In genomic region chr4:112518675-112519074, GRCh38 we compare ENCODE assay signal across 29 cellular contexts. TPM values are rescaled to one million over a fixed set of nuclear protein-coding genes. Genes with fewer than 3 reads are reported as not detected.
"Had no signal": no experiment of that assay in that cellular context is flagged by ENCODE, and none has a peak within 500 bp of the region (broad histone marks: within the 10 kb centered on the region; RNA-seq: fewer than 3 reads in every experiment).

No MANE protein-coding gene starts in this region.

- H3K4me3 Mint-ChIP-seq: activated CD8-positive, alpha-beta T cell treated with anti-CD3 and anti-CD28 coated beads for 36 hours had no signal

- H3K36me3 ChIP-seq: breast epithelium, Peyer's patch, WERI-Rb-1 had no signal

- H3K36me3 Mint-ChIP-seq: T-cell had no signal

- H3K27ac ChIP-seq: breast epithelium, Peyer's patch, SK-N-MC, WERI-Rb-1 had no signal

- DNase-seq: activated CD4-positive, alpha-beta T cell treated with anti-CD3 and anti-CD28 coated beads for 4 hours; activated CD8-positive, alpha-beta memory T cell treated with anti-CD3 and anti-CD28 coated beads, Interleukin-2, amount 50 U/mL, for 4 hours; activated CD8-positive, alpha-beta T cell treated with anti-CD3 and anti-CD28 coated beads for 36 hours; activated effector memory CD4-positive, alpha-beta T cell treated with Interleukin-2 at 50 U/mL for 16 hours; activated naive CD4-positive, alpha-beta T cell; activated T-cell treated with anti-CD3 and anti-CD28 coated beads, Interleukin-2, amount 50 U/mL, for 24 hours; aorta; caudate nucleus; NCI-H1092; NCI-H1417; NCI-H1930; NCI-H2171; NCI-H2227 treated with DMSO at 0.1 percent for 48 hours; NCI-H526; NCI-H82; NK-92 treated with Interleukin-12 subunit alpha and Interleukin-12 subunit beta, amount 100 ng/mL, for 24 hours; Peyer's patch; SHP77 treated with DMSO at 0.1 percent for 48 hours; T-cell; WERI-Rb-1 had no signal

- H3K9me3 ChIP-seq: breast epithelium, Peyer's patch had no signal

- H3K27ac Mint-ChIP-seq: activated CD8-positive, alpha-beta T cell treated with anti-CD3 and anti-CD28 coated beads for 36 hours; activated naive CD4-positive, alpha-beta T cell treated with anti-CD3 and anti-CD28 coated beads, Interleukin-2, amount 50 U/mL, for 24 hours; activated T-cell treated with anti-CD3 and anti-CD28 coated beads, Interleukin-2, amount 50 U/mL, for 24 hours; activated T-helper 1 cell treated with anti-CD3 and anti-CD28 coated beads, Interleukin-12 subunit alpha, Interleukin-12 subunit beta, Interleukin-2, Interleukin-4 antibody, amounts not matched to agents 30 ng/mL and 10 ng/mL and 1 ng/mL, durations not matched to agents 14 hours and 24 hours and 36 hours had no signal

- H3K4me3 ChIP-seq: breast epithelium, K562, Peyer's patch, SK-N-MC had no signal

RNA-seq across cellular contexts. Expression of gene NEUROG2, which starts 2.7 kb away (rescaled TPM):
- total RNA-seq: aorta; LHCN-M2; MCF 10A; NCI-H460; Peyer's patch; T-cell; T-helper 2 cell treated with Interferon-gamma antibody and Interleukin-4, amounts not matched to agents 100 ng/mL and 5 ng/mL, for 36 hours had no signal
- polyA plus RNA-seq: aorta had no signal
